Comparison of ENCODE assay signal across 28 cellular contexts in the genomic region with DNA sequence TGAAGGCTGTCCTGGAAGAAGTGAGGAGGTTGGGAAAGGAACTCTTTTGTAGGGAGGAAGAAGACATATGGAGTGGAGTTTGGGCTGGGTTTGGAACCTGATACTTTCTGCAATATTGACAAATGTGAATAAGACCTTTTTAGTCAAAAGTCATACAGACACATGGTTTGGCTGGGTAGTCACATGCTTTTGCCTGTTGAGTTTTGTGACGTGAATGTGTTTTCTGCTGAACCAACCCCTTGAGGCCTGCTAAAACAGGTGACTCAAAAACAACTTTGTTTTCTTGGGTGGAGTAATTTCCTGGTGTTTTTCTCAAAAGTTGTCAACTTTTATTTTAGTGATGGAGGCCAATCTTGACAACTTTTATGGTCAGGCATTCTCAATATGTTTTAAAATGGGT. TPM values are rescaled to one million over a fixed set of nuclear protein-coding genes. Genes with fewer than 3 reads are reported as not detected.
"Had no signal": no experiment of that assay in that cellular context is flagged by ENCODE, and none has a peak within 500 bp of the region (broad histone marks: within the 10 kb centered on the region; RNA-seq: fewer than 3 reads in every experiment).

No MANE protein-coding gene starts in this region.

- H3K27ac Mint-ChIP-seq: activated naive CD8-positive, alpha-beta T cell treated with anti-CD3 and anti-CD28 coated beads, Interleukin-2, amount 10 ng/mL, durations not matched to agents 7 days and 5 days; activated T-cell treated with anti-CD3 and anti-CD28 coated beads, Interleukin-2, amount 50 U/mL, for 72 hours; natural killer cell treated with Interleukin-12 subunit alpha and Interleukin-12 subunit beta and Interleukin-15 and Interleukin-18, amount 100 ng/mL, for 72 hours had no signal

- H3K9me3 Mint-ChIP-seq: natural killer cell treated with Interleukin-12 subunit alpha and Interleukin-12 subunit beta and Interleukin-15 and Interleukin-18, amount 100 ng/mL, for 72 hours had no signal

- H3K27me3 ChIP-seq: breast epithelium, hepatocyte, spleen, tibial nerve had no signal

- H3K9me3 ChIP-seq: gastroesophageal sphincter, mucosa of descending colon had no signal

- H3K36me3 Mint-ChIP-seq: activated naive CD8-positive, alpha-beta T cell treated with anti-CD3 and anti-CD28 coated beads, Interleukin-2, amount 10 ng/mL, durations not matched to agents 7 days and 5 days had no signal

- H3K4me1 Mint-ChIP-seq: activated naive CD8-positive, alpha-beta T cell treated with anti-CD3 and anti-CD28 coated beads, Interleukin-2, amount 10 ng/mL, durations not matched to agents 7 days and 5 days had no signal

- H3K4me3 Mint-ChIP-seq: activated naive CD8-positive, alpha-beta T cell treated with anti-CD3 and anti-CD28 coated beads, Interleukin-2, amount 10 ng/mL, durations not matched to agents 7 days and 5 days; activated T-cell treated with anti-CD3 and anti-CD28 coated beads, Interleukin-2, amount 50 U/mL, for 72 hours; natural killer cell treated with Interleukin-12 subunit alpha and Interleukin-12 subunit beta and Interleukin-15 and Interleukin-18, amount 100 ng/mL, for 72 hours had no signal

- H3K27ac ChIP-seq: breast epithelium, gastroesophageal sphincter, hepatocyte, spleen had no signal

- DNase-seq: activated CD4-positive, alpha-beta T cell treated with anti-CD3 and anti-CD28 coated beads, Interleukin-2, amount 50 U/mL, for 1 hour; activated effector memory CD4-positive, alpha-beta T cell treated with Interleukin-2 at 50 U/mL for 16 hours; activated naive CD4-positive, alpha-beta T cell treated with Interleukin-2 at 50 U/mL for 16 hours; activated naive CD8-positive, alpha-beta T cell treated with anti-CD3 and anti-CD28 coated beads, Interleukin-2, amount 10 ng/mL, durations not matched to agents 7 days and 5 days; activated T-cell treated with anti-CD3 and anti-CD28 coated beads for 4 hours; activated T-cell treated with anti-CD3 and anti-CD28 coated beads, Interleukin-2, amount 50 U/mL, for 72 hours; amygdala; effector CD8-positive, alpha-beta T cell; islet precursor cell; left cardiac atrium; left ventricle myocardium superior; mucosa of descending colon; right cardiac atrium; spleen; stimulated activated CD4-positive, alpha-beta T cell treated with anti-CD3 and anti-CD28 coated beads, Interleukin-2, amount 100 ng/mL, for 48 hours; stimulated activated naive CD4-positive, alpha-beta T cell treated with Interleukin-2 at 50 U/mL for 16 hours; T1000 had no signal

- ATAC-seq: gastroesophageal sphincter; left cardiac atrium; left ventricle myocardium superior; mucosa of descending colon; natural killer cell treated with Interleukin-12 subunit alpha and Interleukin-12 subunit beta and Interleukin-15 and Interleukin-18, amount 100 ng/mL, for 72 hours; right cardiac atrium had no signal

RNA-seq across cellular contexts. Expression of gene CCR4, which starts 39.4 kb away (rescaled TPM):
- total RNA-seq: epithelial cell of proximal tubule, fibroblast of lung, fibroblast of villous mesenchyme, gastroesophageal sphincter, left ventricle myocardium superior, lung microvascular endothelial cell, myocyte, temporal lobe had no signal
